ENCODE assay signal across 8 cellular contexts in the genomic region with DNA sequence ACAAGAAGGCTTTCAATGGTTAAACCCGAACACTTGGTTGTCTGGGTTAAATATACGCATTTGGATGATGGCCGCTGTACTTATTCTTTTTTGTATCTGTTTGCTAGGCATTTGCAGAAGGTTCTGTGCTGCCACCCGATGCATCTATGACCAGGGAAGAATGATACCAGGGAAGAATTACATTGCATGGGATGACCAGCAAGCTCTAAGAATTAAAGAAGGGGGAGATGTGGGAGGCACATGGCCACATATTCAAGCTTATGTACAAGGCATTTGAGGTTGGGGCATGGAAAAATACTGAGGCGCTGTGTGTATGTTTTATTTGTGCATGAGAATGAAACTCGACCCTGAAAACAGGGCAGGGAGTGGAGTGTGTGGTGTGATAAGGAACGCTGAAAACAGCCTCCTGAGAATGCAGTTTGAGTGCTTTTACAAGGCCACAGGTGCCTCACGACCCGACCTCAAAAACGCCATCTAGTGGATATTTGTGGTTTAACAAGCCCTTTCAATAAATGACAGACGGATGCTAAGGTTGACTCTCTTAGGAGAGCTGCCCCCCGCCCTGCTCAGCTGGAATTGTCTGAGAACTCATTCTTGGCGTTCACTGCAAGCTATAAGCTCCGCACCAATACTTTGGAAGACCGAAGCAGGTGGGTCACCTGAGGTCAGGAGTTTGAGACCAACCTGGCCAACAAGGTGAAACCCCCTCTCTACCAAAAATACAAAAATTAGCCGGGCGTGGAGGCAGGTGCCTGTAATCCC. TPM values are rescaled to one million over a fixed set of nuclear protein-coding genes. Genes with fewer than 3 reads are reported as not detected.
DNase-seq lines count a peak whose midpoint lies in the region; ATAC-seq, FAIRE-seq and TF ChIP-seq lines count a peak whose summit lies in the region.
"Not testable (repeated sequence)": the region's sequence is repeated elsewhere in the genome, so short reads cannot be mapped to it uniquely, and the experiment has no call there.

No MANE protein-coding gene starts in this region.

- ATAC-seq in HG02943 (IDR thresholded peaks at IDR 0.05; ENCODE audit: low read depth, unreplicated experiment) (peak; percentile 82), foreskin keratinocyte (peak; percentile 74)

- peak overlapping the region; percentile 83 for H3K27ac Mint-ChIP-seq in activated naive CD4-positive, alpha-beta T cell treated with anti-CD3 and anti-CD28 coated beads, Interleukin-2, amount 50 U/mL, for 24 hours
- H3K27ac Mint-ChIP-seq in neural crest cell (ENCODE audit: unreplicated experiment) = not testable (repeated sequence)

- not testable (repeated sequence) for DNase-seq in GM12891 (ENCODE audit: insufficient read length, low spot score)
- DNase-seq in NCI-H1930 (lab: John Stamatoyannopoulos, UW) (peak; percentile 76 to 78), SIG-M5 treated with dmso at 0.1 percent for 504 hours (lab: John Stamatoyannopoulos, UW; ENCODE audit: unreplicated experiment) (peak; percentile 52), foreskin keratinocyte (peak in 1 of 2 donors; percentile 33), neural crest cell (ENCODE audit: low read depth, low spot score) (peak; percentile 21)

- not testable (repeated sequence) for H3K9me3 Mint-ChIP-seq in activated naive CD4-positive, alpha-beta T cell treated with anti-CD3 and anti-CD28 coated beads, Interleukin-2, amount 50 U/mL, for 24 hours; neural crest cell

- TF ChIP-seq POLR2A in GM12891 (IDR thresholded peaks at IDR 0.05; ENCODE audit: low read depth, low read length) = not testable (repeated sequence)

- H3K27me3 ChIP-seq in foreskin keratinocyte = not testable (repeated sequence)

- not testable (repeated sequence) for H3K4me1 ChIP-seq in foreskin keratinocyte

- H3K27ac ChIP-seq in foreskin keratinocyte = not testable (repeated sequence)

- not testable (repeated sequence) for H3K4me1 Mint-ChIP-seq in activated naive CD4-positive, alpha-beta T cell treated with anti-CD3 and anti-CD28 coated beads, Interleukin-2, amount 50 U/mL, for 24 hours; neural crest cell

- H3K4me3 Mint-ChIP-seq in activated naive CD4-positive, alpha-beta T cell treated with anti-CD3 and anti-CD28 coated beads, Interleukin-2, amount 50 U/mL, for 24 hours; neural crest cell: not testable (repeated sequence)

- TF ChIP-seq CTCF in foreskin keratinocyte (conservative IDR thresholded peaks at IDR 0.05) (peak; percentile 76), neural crest cell (conservative IDR thresholded peaks at IDR 0.05) (peak; percentile 72)

- FAIRE-seq in A204.1 (lab: Jason Lieb, UNC) (peak; percentile 55), GM12891 (lab: Jason Lieb, UNC) (peak; percentile 91)

- not testable (repeated sequence) for H3K27me3 Mint-ChIP-seq in activated naive CD4-positive, alpha-beta T cell treated with anti-CD3 and anti-CD28 coated beads, Interleukin-2, amount 50 U/mL, for 24 hours; neural crest cell (ENCODE audit: low read depth)

- H3K36me3 Mint-ChIP-seq in activated naive CD4-positive, alpha-beta T cell treated with anti-CD3 and anti-CD28 coated beads, Interleukin-2, amount 50 U/mL, for 24 hours; neural crest cell (ENCODE audit: low read depth): not testable (repeated sequence)

RNA-seq across cellular contexts. Expression of a gene that starts 10.8 kb away (rescaled TPM):
- polyA plus RNA-seq in GM12891 (2012; ENCODE audit: low read depth, missing spikeins) = 15.7 TPM
- 30.7 and 33.4 TPM in 2 replicates for total RNA-seq in foreskin keratinocyte
- polyA plus RNA-seq in foreskin keratinocyte = 7.4 and 9.0 TPM in 2 replicates
- total RNA-seq in neural crest cell = 46.7 and 55.6 TPM in 2 replicates

RNA-seq across cellular contexts. Expression of a gene that starts 22.9 kb away (rescaled TPM):
- polyA plus RNA-seq in GM12891 (2012; ENCODE audit: low read depth, missing spikeins) = 1.1 TPM
- total RNA-seq in foreskin keratinocyte (0.03 and 0.07 TPM in 2 replicates), neural crest cell (not detected in 2 replicates)
- polyA plus RNA-seq in foreskin keratinocyte = not detected in 2 replicates
